14 cellular contexts compared by ENCODE assay signal in genomic region chr17:18179221-18179620, GRCh38.
"Had no signal": no experiment of that assay in that cellular context is flagged by ENCODE, and none has a peak within 500 bp of the region (broad histone marks: within the 10 kb centered on the region; RNA-seq: fewer than 3 reads in every experiment).

No MANE protein-coding gene starts in this region.

- H3K36me3 ChIP-seq: ascending aorta, gastrocnemius medialis, heart left ventricle, neutrophil, tibial artery, vagina had no signal

- H3K27me3 ChIP-seq: ascending aorta, gastrocnemius medialis, heart left ventricle, neutrophil, tibial artery, vagina had no signal

- H3K27ac Mint-ChIP-seq: activated CD4-positive, alpha-beta memory T cell treated with anti-CD3 and anti-CD28 coated beads, Interleukin-2, amount 10 ng/mL, durations not matched to agents 7 days and 5 days had no signal

- H3K4me3 Mint-ChIP-seq: activated CD4-positive, alpha-beta memory T cell treated with anti-CD3 and anti-CD28 coated beads, Interleukin-2, amount 10 ng/mL, durations not matched to agents 7 days and 5 days had no signal

- ATAC-seq: gastrocnemius medialis, heart left ventricle, left cardiac atrium had no signal

- H2AFZ ChIP-seq: parathyroid adenoma had no signal

- H3K9me3 Mint-ChIP-seq: activated CD4-positive, alpha-beta memory T cell treated with anti-CD3 and anti-CD28 coated beads, Interleukin-2, amount 10 ng/mL, durations not matched to agents 7 days and 5 days had no signal

- H3K9ac ChIP-seq: parathyroid adenoma had no signal

- DNase-seq: activated CD4-positive, alpha-beta memory T cell treated with anti-CD3 and anti-CD28 coated beads, Interleukin-2, amount 10 ng/mL, durations not matched to agents 7 days and 5 days; activated CD8-positive, alpha-beta memory T cell treated with anti-CD3 and anti-CD28 coated beads, Interleukin-2, amount 50 U/mL, for 4 hours; activated effector memory CD4-positive, alpha-beta T cell treated with Interleukin-2 at 50 U/mL for 16 hours; gastrocnemius medialis; heart left ventricle; left cardiac atrium; retina; stimulated activated CD4-positive, alpha-beta T cell treated with anti-CD3 and anti-CD28 coated beads, Interleukin-15, amount 100 ng/mL, for 24 hours; stimulated activated CD4-positive, alpha-beta T cell treated with anti-CD3 and anti-CD28 coated beads, Interleukin-4, amount 100 ng/mL, for 1 hour; tibial artery had no signal

- H3K27ac ChIP-seq: ascending aorta, gastrocnemius medialis, heart left ventricle, neutrophil, parathyroid adenoma, tibial artery, vagina had no signal

- H3K27me3 Mint-ChIP-seq: activated CD4-positive, alpha-beta memory T cell treated with anti-CD3 and anti-CD28 coated beads, Interleukin-2, amount 10 ng/mL, durations not matched to agents 7 days and 5 days had no signal

- H3K4me3 ChIP-seq: ascending aorta, gastrocnemius medialis, heart left ventricle, tibial artery, vagina had no signal

- H3K9me3 ChIP-seq: ascending aorta, gastrocnemius medialis, heart left ventricle, neutrophil, tibial artery, vagina had no signal
